6 cellular contexts compared by ENCODE assay signal in genomic region chr11:70841264-70841663, GRCh38.
"Had no signal": no experiment of that assay in that cellular context is flagged by ENCODE, and none has a peak within 500 bp of the region (broad histone marks: within the 10 kb centered on the region; RNA-seq: fewer than 3 reads in every experiment).

No MANE protein-coding gene starts in this region.

- DNase-seq: H9, HCEC 1CT had no signal

- H3K4me2 ChIP-seq: GM23338 had no signal

- H3K4me3 ChIP-seq: GM23338 had no signal

- ATAC-seq: GM23338 had no signal

- H2AFZ ChIP-seq: GM23338 had no signal

- FAIRE-seq: H1, H54, HTR-8/SVneo had no signal
